In the genomic region with DNA sequence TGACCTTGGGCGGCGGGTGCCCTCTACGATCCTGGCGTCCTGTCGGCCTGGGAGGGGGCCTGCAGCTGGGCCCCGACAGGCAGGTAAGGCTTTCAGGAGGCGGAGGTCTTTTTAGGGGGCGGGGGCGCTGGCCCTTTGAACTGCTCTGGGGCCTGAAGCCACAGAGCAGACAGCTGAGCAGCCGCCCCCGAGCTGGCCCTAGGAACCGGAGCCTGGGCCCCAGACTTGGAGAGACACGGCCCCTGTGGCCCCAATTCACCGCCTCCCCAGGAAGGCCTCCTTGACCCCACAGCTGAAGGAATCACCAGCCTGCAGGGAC, we compare ENCODE assay signal across 8 cellular contexts. TPM values are rescaled to one million over a fixed set of nuclear protein-coding genes. Genes with fewer than 3 reads are reported as not detected.
A peak's percentile ranks its signal among the peaks of the same experiment; 100 is the strongest.
DNase-seq lines count a peak whose midpoint lies in the region; ATAC-seq and TF ChIP-seq lines count a peak whose summit lies in the region.

No MANE protein-coding gene starts in this region.

- H3K27ac Mint-ChIP-seq in CD4-positive, CD25-positive, alpha-beta regulatory T cell, result peak overlapping the region; percentile 83 to 94 (median 88)
- H3K27ac Mint-ChIP-seq in endodermal cell (no peak overlapping the region), neural progenitor cell (no peak overlapping the region)

- H3K27me3 ChIP-seq in CD4-positive, CD25-positive, alpha-beta regulatory T cell (ENCODE audit: control insufficient read depth, insufficient read depth, low read length), result no peaks in the 10 kb centered on the region
- no peaks in the 10 kb centered on the region for H3K27me3 ChIP-seq in MG63
- H3K27me3 ChIP-seq in endodermal cell (ENCODE audit: control insufficient read depth, insufficient read depth, low read length, poor library complexity, severe bottlenecking), result no peaks in the 10 kb centered on the region
- no peaks in the 10 kb centered on the region for H3K27me3 ChIP-seq in neural progenitor cell

- H3K9me3 ChIP-seq in CD4-positive, CD25-positive, alpha-beta regulatory T cell (ENCODE audit: control insufficient read depth in 2 of 2, low read length in 2 of 2), result no peaks in the 10 kb centered on the region
- no peaks in the 10 kb centered on the region for H3K9me3 ChIP-seq in MG63
- H3K9me3 ChIP-seq in endodermal cell (ENCODE audit: control insufficient read depth, low read length), result no peaks in the 10 kb centered on the region
- H3K9me3 ChIP-seq in neural progenitor cell (ENCODE audit: low read depth), result no peaks in the 10 kb centered on the region

- no peak for DNase-seq in CD4-positive, CD25-positive, alpha-beta regulatory T cell
- DNase-seq in MG63, result peak; percentile 21
- peak; percentile 75 for DNase-seq in endodermal cell
- DNase-seq in neural progenitor cell (ENCODE audit: low spot score), result peak; percentile 51
- no peak for DNase-seq in GOT3 (lab: John Stamatoyannopoulos, UW)
- DNase-seq in NAMALWA (ENCODE audit: low spot score), result no peak
- no peak for DNase-seq in SW480 (ENCODE audit: low spot score)

- peak overlapping the region; percentile 54 for H3K4me3 ChIP-seq in CD4-positive, CD25-positive, alpha-beta regulatory T cell (ENCODE audit: low read depth, low read length)
- H3K4me3 ChIP-seq in MG63 (peak overlapping the region; percentile 68), endodermal cell (ENCODE audit: low read length) (peak overlapping the region; percentile 63), neural progenitor cell (peak overlapping the region; percentile 94)

- H3K4me2 ChIP-seq in neural progenitor cell, result peak overlapping the region; percentile 82

- peaks cover 39% of the 10 kb centered on the region for H4K20me1 ChIP-seq in neural progenitor cell (ENCODE audit: low read depth)

- H3K36me3 ChIP-seq in CD4-positive, CD25-positive, alpha-beta regulatory T cell (ENCODE audit: control insufficient read depth, insufficient read depth, low read length), result no peaks in the 10 kb centered on the region
- H3K36me3 ChIP-seq in MG63 (no peaks in the 10 kb centered on the region; the same call in 1 of the 2 replicates), endodermal cell (ENCODE audit: control insufficient read depth, insufficient read depth, low read length) (no peaks in the 10 kb centered on the region), neural progenitor cell (no peaks in the 10 kb centered on the region)

- H3F3A ChIP-seq in neural progenitor cell (ENCODE audit: low read depth), result peaks cover 25% of the 10 kb centered on the region

- peaks cover 8 to 44% (median 29%) of the 10 kb centered on the region in 4 donors for H3K4me1 Mint-ChIP-seq in CD4-positive, CD25-positive, alpha-beta regulatory T cell
- peaks cover 15% of the 10 kb centered on the region for H3K4me1 Mint-ChIP-seq in endodermal cell
- peaks cover 32% of the 10 kb centered on the region for H3K4me1 Mint-ChIP-seq in neural progenitor cell

- H3K27ac ChIP-seq in CD4-positive, CD25-positive, alpha-beta regulatory T cell (ENCODE audit: insufficient read depth, low read length, poor library complexity, severe bottlenecking), result peak overlapping the region; percentile 84
- H3K27ac ChIP-seq in endodermal cell (ENCODE audit: low read depth, low read length) (no peak overlapping the region), neural progenitor cell (no peak overlapping the region)

- no peak overlapping the region for H3K9ac ChIP-seq in endodermal cell (ENCODE audit: extremely low read depth, low read length, poor library complexity, severe bottlenecking)
- H3K9ac ChIP-seq in neural progenitor cell, result no peak overlapping the region

- peak overlapping the region; percentile 91 to 97 (median 93) for H3K4me3 Mint-ChIP-seq in CD4-positive, CD25-positive, alpha-beta regulatory T cell
- H3K4me3 Mint-ChIP-seq in endodermal cell (peak overlapping the region; percentile 81), neural progenitor cell (peak overlapping the region; percentile 87)

- H3K9me3 Mint-ChIP-seq in CD4-positive, CD25-positive, alpha-beta regulatory T cell, result peaks cover 0 to 4% (median 0%) of the 10 kb centered on the region in 7 donors
- H3K9me3 Mint-ChIP-seq in endodermal cell, result peaks cover 6% of the 10 kb centered on the region
- no peaks in the 10 kb centered on the region for H3K9me3 Mint-ChIP-seq in neural progenitor cell

- TF ChIP-seq CTCF in endodermal cell (conservative IDR thresholded peaks at IDR 0.05) (no peak), neural progenitor cell (IDR thresholded peaks at IDR 0.05) (no peak)

- H3K27me3 Mint-ChIP-seq in CD4-positive, CD25-positive, alpha-beta regulatory T cell, result peaks cover 8% of the 10 kb centered on the region
- H3K27me3 Mint-ChIP-seq in endodermal cell (ENCODE audit: insufficient read depth) (peaks cover 1% of the 10 kb centered on the region), neural progenitor cell (ENCODE audit: insufficient read depth, low read depth) (peaks cover 5% of the 10 kb centered on the region)

- H3K36me3 Mint-ChIP-seq in CD4-positive, CD25-positive, alpha-beta regulatory T cell, result peaks cover 6% of the 10 kb centered on the region
- peaks cover 2% of the 10 kb centered on the region for H3K36me3 Mint-ChIP-seq in endodermal cell (ENCODE audit: low read depth)
- peaks cover 4% of the 10 kb centered on the region for H3K36me3 Mint-ChIP-seq in neural progenitor cell

- H2AFZ ChIP-seq in neural progenitor cell (replicated peaks), result peak overlapping the region; percentile 88

- ATAC-seq in CD4-positive, CD25-positive, alpha-beta regulatory T cell (ENCODE audit: low read depth in 2 of 2), result no peak
- no peak for ATAC-seq in HG02610 (IDR thresholded peaks at IDR 0.05; ENCODE audit: unreplicated experiment)

- H3K79me2 ChIP-seq in neural progenitor cell (ENCODE audit: low read depth), result peaks cover 40% of the 10 kb centered on the region

- H3K4me1 ChIP-seq in CD4-positive, CD25-positive, alpha-beta regulatory T cell (ENCODE audit: control insufficient read depth, insufficient read depth, low read length, poor library complexity, severe bottlenecking), result peaks cover 47% of the 10 kb centered on the region
- peaks cover 6% of the 10 kb centered on the region for H3K4me1 ChIP-seq in endodermal cell (ENCODE audit: control insufficient read depth, insufficient read depth, low read length)
- H3K4me1 ChIP-seq in neural progenitor cell, result peaks cover 18% of the 10 kb centered on the region

- WGBS in endodermal cell (ENCODE audit: insufficient coverage in 1 of 2, insufficient read length in 1 of 2), 2 experiments, result 13 to 25% methylated on average over 6 to 14 of the region's 14 CpGs

RNA-seq across cellular contexts. Expression of a gene that starts 0.5 kb away (rescaled TPM):
- 105 TPM for total RNA-seq in CD4-positive, CD25-positive, alpha-beta regulatory T cell
- 10 to 100 TPM; 75.5 to 94.3 (median 81.5) TPM for polyA plus RNA-seq in CD4-positive, CD25-positive, alpha-beta regulatory T cell
- 23.6 and 30.1 TPM in 2 replicates for total RNA-seq in MG63 (2014; rRNA removed; shearing (Covaris generic); ENCODE audit: low replicate concordance)
- total RNA-seq in endodermal cell, result 10 to 100 TPM; 54.9 to 57.6 TPM
- polyA plus RNA-seq in endodermal cell (2013, experiment 1 of 2), result 63.5 TPM
- 60.5 TPM for polyA plus RNA-seq in endodermal cell (2013, experiment 2 of 2)
- 53.6 and 80.6 TPM in 2 replicates for total RNA-seq in neural progenitor cell (ENCODE audit: low replicate concordance)

RNA-seq across cellular contexts. Expression of a gene that starts 23.8 kb away (rescaled TPM):
- total RNA-seq in CD4-positive, CD25-positive, alpha-beta regulatory T cell, result 42.5 TPM
- polyA plus RNA-seq in CD4-positive, CD25-positive, alpha-beta regulatory T cell, result 10 to 100 TPM; 19.8 to 34.0 (median 23.0) TPM
- total RNA-seq in MG63 (2014; rRNA removed; shearing (Covaris generic); ENCODE audit: low replicate concordance), result 14.5 and 18.2 TPM in 2 replicates
- total RNA-seq in endodermal cell (10 to 100 TPM; 21.0 to 27.9 TPM), neural progenitor cell (ENCODE audit: low replicate concordance) (9.8 and 10.6 TPM in 2 replicates)
- 11.4 TPM for polyA plus RNA-seq in endodermal cell (2013, experiment 1 of 2)
- polyA plus RNA-seq in endodermal cell (2013, experiment 2 of 2), result 11.7 TPM

Comparison
In these comparisons a context has a peak if more than half of its experiments do, and no peak if none do; other contexts are left out.
1. DNase-seq: peak in MG63 (single experiment), endodermal cell (single experiment) and neural progenitor cell (single experiment); none in CD4-positive, CD25-positive, alpha-beta regulatory T cell (0 of 3), GOT3 (single experiment), NAMALWA (single experiment) and SW480 (single experiment).
2. H3K27ac Mint-ChIP-seq: peak in CD4-positive, CD25-positive, alpha-beta regulatory T cell (3 of 3); none in endodermal cell (single experiment) and neural progenitor cell (single experiment).
3. Peak in every context shown above with its lines, with median percentiles within 50 percentile points of each other: H3K4me3 ChIP-seq and H3K4me3 Mint-ChIP-seq.